In the genomic region with DNA sequence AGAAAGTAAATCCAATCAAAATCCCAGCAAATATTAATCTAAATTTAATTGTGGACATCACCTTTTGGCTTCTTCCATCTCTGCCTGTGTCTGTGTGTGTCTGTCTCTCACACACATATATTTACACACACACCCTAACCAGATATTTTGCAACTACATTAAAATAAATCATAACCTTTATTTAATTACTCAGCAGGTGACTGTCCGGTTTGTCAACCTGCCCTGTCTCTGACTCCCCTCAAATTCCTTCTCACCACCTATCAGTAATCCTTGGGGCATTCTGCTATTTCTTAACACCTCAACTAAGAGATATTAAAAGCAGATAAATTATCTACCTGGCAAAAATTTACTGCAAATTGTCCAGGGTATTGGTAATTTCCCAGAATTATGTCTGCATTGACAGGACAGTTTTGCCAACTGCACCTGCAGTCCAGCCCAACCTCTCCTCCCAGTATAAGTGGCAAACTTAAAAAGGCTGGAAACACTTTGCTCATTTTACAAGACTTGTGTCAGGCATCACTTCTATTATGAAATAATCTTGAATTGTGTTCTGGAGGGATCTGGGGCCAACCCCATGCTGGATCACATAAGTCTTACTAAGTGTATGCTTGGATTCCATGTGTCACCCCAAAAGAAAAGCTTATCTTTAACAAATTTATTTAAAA, we compare ENCODE assay signal across 13 cellular contexts.
"Had no signal": no experiment of that assay in that cellular context is flagged by ENCODE, and none has a peak within 500 bp of the region (broad histone marks: within the 10 kb centered on the region; RNA-seq: fewer than 3 reads in every experiment).

No MANE protein-coding gene starts in this region.

- FAIRE-seq: pancreas, urothelium cell line had no signal

- H3K27ac ChIP-seq: pancreas, sigmoid colon, tibial artery had no signal

- H3K4me3 ChIP-seq: mucosa of descending colon, pancreas, sigmoid colon, tibial artery had no signal

- H3K4me1 ChIP-seq: pancreas, tibial artery had no signal

- ATAC-seq: activated CD4-positive, CD25-positive, alpha-beta regulatory T cell treated with anti-CD3 and anti-CD28 coated beads, Interleukin-2, amount 50 U/mL, for 24 hours; effector memory CD8-positive, alpha-beta T cell; left lobe of liver; mucosa of descending colon; pancreas had no signal

- H3K9me3 ChIP-seq: mucosa of descending colon, pancreas, sigmoid colon, tibial artery had no signal

- H3K36me3 ChIP-seq: pancreas, sigmoid colon, tibial artery had no signal

- H3K27me3 ChIP-seq: pancreas, sigmoid colon, tibial artery had no signal

- DNase-seq: activated CD4-positive, alpha-beta T cell treated with anti-CD3 and anti-CD28 coated beads, Interleukin-2, amount 50 U/mL, for 1 hour; activated CD8-positive, alpha-beta memory T cell treated with anti-CD3 and anti-CD28 coated beads for 24 hours; effector memory CD8-positive, alpha-beta T cell; mucosa of descending colon; naive thymus-derived CD4-positive, alpha-beta T cell; pancreas; sigmoid colon; stimulated activated CD4-positive, alpha-beta T cell treated with anti-CD3 and anti-CD28 coated beads, Interleukin-1b, Interleukin-23, amount 100 ng/mL, for 48 hours; T1000; tibial artery had no signal
